In genomic region chr7:116861717-116862116, GRCh38 we compare ENCODE assay signal across 9 cellular contexts. TPM values are rescaled to one million over a fixed set of nuclear protein-coding genes. Genes with fewer than 3 reads are reported as not detected.
A peak's percentile ranks its signal among the peaks of the same experiment; 100 is the strongest.
DNase-seq lines count a peak whose midpoint lies in the region; ATAC-seq and TF ChIP-seq lines count a peak whose summit lies in the region.
"Had no signal": no experiment of that assay in that cellular context is flagged by ENCODE, and none has a peak within 500 bp of the region (broad histone marks: within the 10 kb centered on the region; RNA-seq: fewer than 3 reads in every experiment).

No MANE protein-coding gene starts in this region.

- H3K79me2 ChIP-seq in KMS-11 (ENCODE audit: insufficient read depth, low read depth) (peaks cover 41% of the 10 kb centered on the region), neural cell (replicated peaks; ENCODE audit: insufficient read depth, low read length) (peaks cover 35% of the 10 kb centered on the region)

- intact Hi-C loops in breast epithelium (cut with DNase I; ENCODE audit: low total_unique reads) = no loop called here

- H3K4me2 ChIP-seq in KMS-11 = peak overlapping the region; percentile 64
- peak overlapping the region; percentile 25 for H3K4me2 ChIP-seq in neural cell (ENCODE audit: low read length)

- peaks cover 2% of the 10 kb centered on the region for H3K27me3 ChIP-seq in CD4-positive, CD25-positive, alpha-beta regulatory T cell (ENCODE audit: control insufficient read depth, insufficient read depth, low read length)
- H3K27me3 ChIP-seq in KMS-11 (ENCODE audit: insufficient read depth, low read depth) (no peaks in the 10 kb centered on the region), breast epithelium (no peaks in the 10 kb centered on the region), neural cell (ENCODE audit: insufficient read depth, low read depth, low read length) (no peaks in the 10 kb centered on the region)

- peaks cover 3% of the 10 kb centered on the region for H3F3A ChIP-seq in neural cell (ENCODE audit: insufficient read depth, low read length, poor library complexity, severe bottlenecking)

- no peak for ATAC-seq in CD4-positive, CD25-positive, alpha-beta regulatory T cell (ENCODE audit: low read depth in 2 of 2)
- ATAC-seq in GM18907 (IDR thresholded peaks at IDR 0.05; ENCODE audit: unreplicated experiment) = no peak
- no peak for ATAC-seq in GM19397 (IDR thresholded peaks at IDR 0.05; ENCODE audit: unreplicated experiment)

- TF ChIP-seq CTCF in KMS-11 (conservative IDR thresholded peaks at IDR 0.05; ENCODE audit: low read depth, low read length) (no peak), breast epithelium (IDR thresholded peaks at IDR 0.05) (no peak), neural cell (IDR thresholded peaks at IDR 0.05; ENCODE audit: poor library complexity, severe bottlenecking) (no peak)

- no peak for TF ChIP-seq EP300 in neural cell (conservative IDR thresholded peaks at IDR 0.05; ENCODE audit: poor library complexity, severe bottlenecking)

- TF ChIP-seq RAD21 in neural cell (conservative IDR thresholded peaks at IDR 0.05) = no peak

- no peaks in the 10 kb centered on the region for H3K9me3 ChIP-seq in CD4-positive, CD25-positive, alpha-beta regulatory T cell (ENCODE audit: control insufficient read depth in 2 of 2, low read length in 2 of 2)
- no peaks in the 10 kb centered on the region for H3K9me3 ChIP-seq in breast epithelium
- H3K9me3 ChIP-seq in neural cell (ENCODE audit: low read length) = no peaks in the 10 kb centered on the region
- H3K9me3 ChIP-seq: mucosa of descending colon had no signal

- H3K4me3 Mint-ChIP-seq in CD4-positive, CD25-positive, alpha-beta regulatory T cell = peak overlapping the region; percentile 92 to 99 (median 94)

- H3K27me3 Mint-ChIP-seq in CD4-positive, CD25-positive, alpha-beta regulatory T cell = peaks cover 21% of the 10 kb centered on the region

- no peak overlapping the region for H3K27ac ChIP-seq in CD4-positive, CD25-positive, alpha-beta regulatory T cell (ENCODE audit: insufficient read depth, low read length, poor library complexity, severe bottlenecking)
- H3K27ac ChIP-seq in KMS-11 (peak overlapping the region; percentile 14; the same call in 1 of the 2 replicates), breast epithelium (no peak overlapping the region), neural cell (ENCODE audit: low read length) (peak overlapping the region; percentile 48)

- H3K36me3 ChIP-seq in CD4-positive, CD25-positive, alpha-beta regulatory T cell (ENCODE audit: control insufficient read depth, insufficient read depth, low read length) = no peaks in the 10 kb centered on the region
- H3K36me3 ChIP-seq in KMS-11 (ENCODE audit: insufficient read depth) (no peaks in the 10 kb centered on the region), breast epithelium (no peaks in the 10 kb centered on the region), neural cell (ENCODE audit: insufficient read depth, low read length) (no peaks in the 10 kb centered on the region)

- peaks cover 0 to 1% (median 0%) of the 10 kb centered on the region in 7 donors for H3K9me3 Mint-ChIP-seq in CD4-positive, CD25-positive, alpha-beta regulatory T cell

- H3K36me3 Mint-ChIP-seq in CD4-positive, CD25-positive, alpha-beta regulatory T cell = no peaks in the 10 kb centered on the region

- H3K4me1 Mint-ChIP-seq in CD4-positive, CD25-positive, alpha-beta regulatory T cell = peaks cover 32 to 62% (median 41%) of the 10 kb centered on the region in 4 donors

- peaks cover 38% of the 10 kb centered on the region for H3K4me1 ChIP-seq in CD4-positive, CD25-positive, alpha-beta regulatory T cell (ENCODE audit: control insufficient read depth, insufficient read depth, low read length, poor library complexity, severe bottlenecking)
- H3K4me1 ChIP-seq in KMS-11 (ENCODE audit: low read depth, poor library complexity, severe bottlenecking) = peaks cover 26% of the 10 kb centered on the region
- H3K4me1 ChIP-seq in breast epithelium = no peaks in the 10 kb centered on the region

- H4K20me1 ChIP-seq in KMS-11 (ENCODE audit: insufficient read depth) (peaks cover 14% of the 10 kb centered on the region), neural cell (ENCODE audit: insufficient read depth) (no peaks in the 10 kb centered on the region)

- H2AFZ ChIP-seq in KMS-11 (ENCODE audit: low read depth) (peak overlapping the region; percentile 85), neural cell (ENCODE audit: low read depth, low read length) (peak overlapping the region; percentile 41)

- H3K9ac ChIP-seq in KMS-11 (peak overlapping the region; percentile 8; the same call in 1 of the 2 replicates), neural cell (ENCODE audit: low read length) (peak overlapping the region; percentile 55)

- H3K27ac Mint-ChIP-seq in CD4-positive, CD25-positive, alpha-beta regulatory T cell = peak overlapping the region; percentile 34 to 97 (median 92)

- no peak for TF ChIP-seq POLR2A in breast epithelium (IDR thresholded peaks at IDR 0.05)

- H3K9me2 ChIP-seq in neural cell (ENCODE audit: insufficient read depth, low read length) = no peaks in the 10 kb centered on the region

- peak overlapping the region; percentile 66 for H3K4me3 ChIP-seq in CD4-positive, CD25-positive, alpha-beta regulatory T cell (ENCODE audit: low read depth, low read length)
- H3K4me3 ChIP-seq in KMS-11 (IDR thresholded peaks at IDR 0.05; ENCODE audit: insufficient read depth, low read depth, low read length) = no peak overlapping the region
- peak overlapping the region in 2 of 3 donors; percentile 89 to 99 for H3K4me3 ChIP-seq in breast epithelium
- peak overlapping the region; percentile 83 for H3K4me3 ChIP-seq in neural cell (ENCODE audit: low read length)

- no peak for DNase-seq in CD4-positive, CD25-positive, alpha-beta regulatory T cell
- DNase-seq in breast epithelium (ENCODE audit: low spot score in 2 of 2) = no peak
- DNase-seq in D341Med (ENCODE audit: low spot score) = no peak
- DNase-seq in NCI-H446 treated with DMSO at 0.1 percent for 48 hours (lab: John Stamatoyannopoulos, UW) = no peak

TF ChIP-seq in neural cell, 6 proteins besides CTCF, POLR2A, EP300 and RAD21:
- no peak for TF ChIP-seq MXI1 (conservative IDR thresholded peaks at IDR 0.05; ENCODE audit: poor library complexity, severe bottlenecking)
- no peak for TF ChIP-seq REST (IDR thresholded peaks at IDR 0.05; ENCODE audit: borderline replicate concordance)
- TF ChIP-seq POLR2AphosphoS5 (IDR thresholded peaks at IDR 0.05) = no peak
- TF ChIP-seq SMC3 (conservative IDR thresholded peaks at IDR 0.05; ENCODE audit: poor library complexity) = no peak
- TF ChIP-seq TAF1 (IDR thresholded peaks at IDR 0.05; ENCODE audit: low read depth) = no peak

RNA-seq across cellular contexts. Expression of gene CAPZA2, which starts 0.7 kb away (rescaled TPM):
- 118 TPM for total RNA-seq in CD4-positive, CD25-positive, alpha-beta regulatory T cell
- polyA plus RNA-seq in CD4-positive, CD25-positive, alpha-beta regulatory T cell = 100 to 1,000 TPM; 217 to 267 (median 230) TPM
- 100 to 1,000 TPM; 117 to 138 (median 134) TPM for total RNA-seq in breast epithelium
- 129 and 191 TPM in 2 replicates for polyA plus RNA-seq in neural cell
- polyA minus RNA-seq in neural cell = 206 and 213 TPM in 2 replicates

Comparison
In these comparisons a context has a peak if more than half of its experiments do, and no peak if none do; other contexts are left out.
1. H3K27ac ChIP-seq: peak in KMS-11 (single experiment) and neural cell (single experiment); none in CD4-positive, CD25-positive, alpha-beta regulatory T cell (single experiment) and breast epithelium (0 of 2).